Comparison of ENCODE assay signal across 9 cellular contexts in the genomic region with DNA sequence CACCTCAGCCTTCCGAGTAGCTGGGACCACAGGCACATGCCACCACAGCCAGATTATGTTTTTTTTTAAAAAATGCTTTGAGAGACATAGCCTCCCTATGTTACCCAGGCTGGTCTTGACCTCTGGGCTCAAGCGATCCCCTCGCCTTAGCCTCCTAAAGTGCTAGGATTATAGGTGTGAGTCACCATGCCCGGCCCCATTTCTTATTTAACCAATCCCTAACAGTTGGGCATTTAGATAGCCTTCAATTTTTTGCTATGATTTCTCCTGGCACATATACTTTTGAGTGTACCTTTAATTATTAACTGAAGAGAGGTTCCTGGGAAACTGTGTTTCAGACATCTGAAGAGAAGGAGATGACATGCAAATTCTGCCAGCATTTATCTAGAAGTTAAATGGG.
"Had no signal": no experiment of that assay in that cellular context is flagged by ENCODE, and none has a peak within 500 bp of the region (broad histone marks: within the 10 kb centered on the region; RNA-seq: fewer than 3 reads in every experiment).

No MANE protein-coding gene starts in this region.

- H3K9me3 ChIP-seq: HAP-1 had no signal

- H3K4me2 ChIP-seq: KMS-11 had no signal

- H3K36me3 ChIP-seq: HAP-1 had no signal

- H3K9ac ChIP-seq: KMS-11 had no signal

- H3K4me3 ChIP-seq: HAP-1 had no signal

- ATAC-seq: HCT116 had no signal

- H3K27ac ChIP-seq: HL-60, KMS-11 had no signal

- DNase-seq: GOT3, H7, IMR-90, Karpas-422, KBM-7 had no signal
